In genomic region chr2:128450211-128451015, GRCh38 we compare ENCODE assay signal across 1 cellular context.
TF ChIP-seq lines count a peak whose summit lies in the region.

No MANE protein-coding gene starts in this region.

TF ChIP-seq in HepG2, 621 proteins besides CTCF, POLR2A, EP300 and RAD21 (continued from another document):
- TF ChIP-seq, protein P1, sequence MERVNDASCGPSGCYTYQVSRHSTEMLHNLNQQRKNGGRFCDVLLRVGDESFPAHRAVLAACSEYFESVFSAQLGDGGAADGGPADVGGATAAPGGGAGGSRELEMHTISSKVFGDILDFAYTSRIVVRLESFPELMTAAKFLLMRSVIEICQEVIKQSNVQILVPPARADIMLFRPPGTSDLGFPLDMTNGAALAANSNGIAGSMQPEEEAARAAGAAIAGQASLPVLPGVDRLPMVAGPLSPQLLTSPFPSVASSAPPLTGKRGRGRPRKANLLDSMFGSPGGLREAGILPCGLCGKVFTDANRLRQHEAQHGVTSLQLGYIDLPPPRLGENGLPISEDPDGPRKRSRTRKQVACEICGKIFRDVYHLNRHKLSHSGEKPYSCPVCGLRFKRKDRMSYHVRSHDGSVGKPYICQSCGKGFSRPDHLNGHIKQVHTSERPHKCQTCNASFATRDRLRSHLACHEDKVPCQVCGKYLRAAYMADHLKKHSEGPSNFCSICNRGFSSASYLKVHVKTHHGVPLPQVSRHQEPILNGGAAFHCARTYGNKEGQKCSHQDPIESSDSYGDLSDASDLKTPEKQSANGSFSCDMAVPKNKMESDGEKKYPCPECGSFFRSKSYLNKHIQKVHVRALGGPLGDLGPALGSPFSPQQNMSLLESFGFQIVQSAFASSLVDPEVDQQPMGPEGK (CRISPR knock-in tag; IDR thresholded peaks at IDR 0.05), result no peak
TF ChIP-seq in HepG2: peak in this region for 1.
